9 cellular contexts compared by ENCODE assay signal in genomic region chr13:52011690-52012511, GRCh38. TPM values are rescaled to one million over a fixed set of nuclear protein-coding genes. Genes with fewer than 3 reads are reported as not detected.
DNase-seq lines count a peak whose midpoint lies in the region; ATAC-seq, FAIRE-seq and TF ChIP-seq lines count a peak whose summit lies in the region.
"Had no signal": no experiment of that assay in that cellular context is flagged by ENCODE, and none has a peak within 500 bp of the region (broad histone marks: within the 10 kb centered on the region; RNA-seq: fewer than 3 reads in every experiment).

A gene with protein sequence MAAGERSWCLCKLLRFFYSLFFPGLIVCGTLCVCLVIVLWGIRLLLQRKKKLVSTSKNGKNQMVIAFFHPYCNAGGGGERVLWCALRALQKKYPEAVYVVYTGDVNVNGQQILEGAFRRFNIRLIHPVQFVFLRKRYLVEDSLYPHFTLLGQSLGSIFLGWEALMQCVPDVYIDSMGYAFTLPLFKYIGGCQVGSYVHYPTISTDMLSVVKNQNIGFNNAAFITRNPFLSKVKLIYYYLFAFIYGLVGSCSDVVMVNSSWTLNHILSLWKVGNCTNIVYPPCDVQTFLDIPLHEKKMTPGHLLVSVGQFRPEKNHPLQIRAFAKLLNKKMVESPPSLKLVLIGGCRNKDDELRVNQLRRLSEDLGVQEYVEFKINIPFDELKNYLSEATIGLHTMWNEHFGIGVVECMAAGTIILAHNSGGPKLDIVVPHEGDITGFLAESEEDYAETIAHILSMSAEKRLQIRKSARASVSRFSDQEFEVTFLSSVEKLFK (plus strand): TSS chr13:52012398. CDS start chr13:52012419, 21 bp downstream.

- H3K9ac ChIP-seq in kidney (ENCODE audit: low read length in 2 of 2) = peak within 1 kb of the TSS; percentile 74 to 90

- H3K4me1 ChIP-seq in kidney (ENCODE audit: control insufficient read depth in 1 of 2, insufficient read depth in 1 of 2, low read depth in 1 of 2, low read length in 2 of 2) = peaks cover 6 to 13% of the 10 kb centered on the region in 2 donors

- H3K9me3 ChIP-seq in kidney (ENCODE audit: control insufficient read depth in 1 of 2, low read length in 2 of 2) = no peaks in the 10 kb centered on the region

- peak within 1 kb of the TSS; percentile 45 to 54 for H3K27ac ChIP-seq in kidney (ENCODE audit: low read depth in 2 of 2, low read length in 2 of 2)

- FAIRE-seq in kidney (lab: Jason Lieb, UNC) = peak; percentile 85
- FAIRE-seq: colon had no signal

- TF ChIP-seq CTCF in AG09319 (IDR thresholded peaks at IDR 0.05; ENCODE audit: low read depth, low read length) (no peak), kidney (IDR thresholded peaks at IDR 0.05; ENCODE audit: borderline replicate concordance, extremely low read depth, insufficient read depth) (no peak)

- peak within 1 kb of the TSS; percentile 99 to 100 for H3K4me3 ChIP-seq in kidney (ENCODE audit: low read length in 2 of 2)

- intact Hi-C loops in kidney (cut with DNase I) = no loop called here

- ATAC-seq in GM19035 (IDR thresholded peaks at IDR 0.05; ENCODE audit: unreplicated experiment) (peak; percentile 99), HG03354 (IDR thresholded peaks at IDR 0.05; ENCODE audit: poor library complexity, severe bottlenecking, unreplicated experiment) (peak; percentile 99)
- ATAC-seq in activated CD4-positive, CD25-positive, alpha-beta regulatory T cell treated with anti-CD3 and anti-CD28 coated beads, Interleukin-2, amount 50 U/mL, for 24 hours = peak; percentile 99

- peak; percentile 93 for DNase-seq in AG09319 (ENCODE audit: extremely low read depth, low read depth)
- DNase-seq in NCI-H446 treated with DMSO at 0.1 percent for 48 hours (lab: John Stamatoyannopoulos, UW) = peak; percentile 91
- DNase-seq in cerebellar nuclear complex (lab: John Stamatoyannopoulos, UW) = peak; percentile 85 to 99
- peak; percentile 99 for DNase-seq in kidney
- DNase-seq in stimulated activated CD4-positive, alpha-beta T cell treated with anti-CD3 and anti-CD28 coated beads, Interleukin-15, amount 100 ng/mL, for 24 hours = peak; percentile 100

- H3K36me3 ChIP-seq in kidney (ENCODE audit: control insufficient read depth in 1 of 2, insufficient read depth in 2 of 2, low read length in 2 of 2) = no peaks in the 10 kb centered on the region

RNA-seq across cellular contexts. Expression of the gene that starts here (rescaled TPM):
- 39.5 TPM for total RNA-seq in kidney
- polyA plus RNA-seq in kidney (ENCODE audit: insufficient read depth, low read depth, low replicate concordance) = 3.1 TPM

Comparison
In these comparisons a context has a peak if more than half of its experiments do, and no peak if none do; other contexts are left out.
1. Peak in every context shown above with its lines: DNase-seq, ATAC-seq, H3K4me3 ChIP-seq and H3K27ac ChIP-seq.